ENCODE assay signal across 8 cellular contexts in the genomic region with DNA sequence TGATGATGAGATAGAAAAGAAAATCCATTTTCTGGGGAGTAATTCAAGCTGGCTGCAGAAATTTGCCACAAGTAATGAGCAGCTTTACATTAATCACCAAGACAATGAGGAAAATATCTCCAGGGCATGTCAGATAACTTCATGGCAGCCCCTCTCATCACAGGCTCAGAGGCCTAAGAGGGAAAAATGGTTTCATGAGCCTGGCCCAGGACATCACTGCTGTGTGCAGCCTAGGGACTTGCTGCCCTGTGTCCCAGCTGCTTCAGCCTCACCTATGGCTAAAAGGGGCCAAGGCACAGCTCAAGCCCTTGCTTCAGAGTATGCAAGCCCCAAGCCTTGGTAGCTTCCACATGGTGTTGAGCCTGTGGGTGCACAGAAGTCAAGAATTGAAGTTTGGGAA.
"Had no signal": no experiment of that assay in that cellular context is flagged by ENCODE, and none has a peak within 500 bp of the region (broad histone marks: within the 10 kb centered on the region; RNA-seq: fewer than 3 reads in every experiment).

No MANE protein-coding gene starts in this region.

- H3K4me3 Mint-ChIP-seq: GM23338, H9, HFFc6 had no signal

- H3K27ac Mint-ChIP-seq: GM23338, H9, HFFc6 had no signal

- H3K36me3 ChIP-seq: HAP-1 had no signal

- H3K4me1 Mint-ChIP-seq: GM23338, H9 had no signal

- H3K4me1 ChIP-seq: HAP-1 had no signal

- H3K27ac ChIP-seq: GM23248 had no signal

- DNase-seq: GM23248, GOT3, H7, H9, HCEC 1CT, HFFc6 had no signal

- H3K4me3 ChIP-seq: GM23248, GM23338, HAP-1 had no signal
